ENCODE assay signal across 1 cellular context in genomic region chr18:49112031-49112430, GRCh38.
TF ChIP-seq lines count a peak whose summit lies in the region.

No MANE protein-coding gene starts in this region.

TF ChIP-seq in WTC11, 78 proteins besides CTCF, POLR2A, EP300 and RAD21 (continued from another document):
- TF ChIP-seq ARID4B (CRISPR knock-in tag; IDR thresholded peaks at IDR 0.05; ENCODE audit: borderline replicate concordance), result no peak
